Comparison of ENCODE assay signal across 8 cellular contexts in the genomic region with DNA sequence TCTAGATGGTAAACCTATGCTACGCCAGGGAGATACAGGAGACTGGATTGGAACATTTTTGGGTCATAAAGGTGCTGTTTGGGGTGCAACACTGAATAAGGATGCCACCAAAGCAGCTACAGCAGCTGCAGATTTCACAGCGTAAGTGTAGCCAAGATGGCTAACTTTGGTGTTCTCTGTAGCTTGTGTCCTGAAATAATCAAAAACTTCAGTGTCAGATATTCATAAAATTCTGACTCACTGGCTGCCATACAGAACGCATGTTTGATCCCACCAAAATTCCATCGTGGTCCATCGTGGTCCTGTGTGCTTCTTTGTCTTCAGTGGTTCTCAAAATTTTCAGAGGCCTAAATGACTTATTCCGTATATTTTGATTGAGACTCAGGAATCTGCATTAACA. TPM values are rescaled to one million over a fixed set of nuclear protein-coding genes. Genes with fewer than 3 reads are reported as not detected.
DNase-seq lines count a peak whose midpoint lies in the region; ATAC-seq, FAIRE-seq and TF ChIP-seq lines count a peak whose summit lies in the region.

No MANE protein-coding gene starts in this region.

- H4K20me1 ChIP-seq in K562 (replicated peaks; ENCODE audit: control insufficient read depth, insufficient read depth, low read length) = peaks cover 6% of the 10 kb centered on the region

- H3K9me3 ChIP-seq in heart right ventricle = no peaks in the 10 kb centered on the region
- no peaks in the 10 kb centered on the region for H3K9me3 ChIP-seq in K562 (replicated peaks; ENCODE audit: control insufficient read depth, insufficient read depth, low read depth, low read length)
- H3K9me3 ChIP-seq in vagina = no peaks in the 10 kb centered on the region

- 41 to 45% methylated on average over 6 of the region's 6 CpGs for whole genome bisulfite sequencing in heart right ventricle, 2 donors
- 0% methylated on average over 5 of the region's 6 CpGs for WGBS in K562 (ENCODE audit: insufficient coverage, low coverage, missing lambda C conversion rate)
- WGBS in lower leg skin, 2 donors = 40 to 51% methylated on average over 6 of the region's 6 CpGs

- H3K4me1 ChIP-seq in heart right ventricle = peaks cover 6 to 64% (median 47%) of the 10 kb centered on the region in 9 donors
- H3K4me1 ChIP-seq in K562 (replicated peaks in 1 of 2; ENCODE audit: control insufficient read depth in 2 of 2, insufficient read depth in 2 of 2, low read length in 2 of 2) = no peaks in the 10 kb centered on the region; a peak in 2 of 5 replicates
- peaks cover 54% of the 10 kb centered on the region for H3K4me1 ChIP-seq in vagina

- H3K4me3 ChIP-seq in heart right ventricle (peak overlapping the region; percentile 47 to 91 (median 77)), K562 (peak overlapping the region; percentile 94), vagina (peak overlapping the region; percentile 81 to 90), lower leg skin (ENCODE audit: low read depth, poor library complexity, severe bottlenecking) (no peak overlapping the region)

- no peaks in the 10 kb centered on the region for H3K27me3 ChIP-seq in heart right ventricle
- no peaks in the 10 kb centered on the region for H3K27me3 ChIP-seq in K562 (ENCODE audit: control insufficient read depth in 2 of 2, insufficient read depth in 2 of 2, low read length in 2 of 2)
- no peaks in the 10 kb centered on the region for H3K27me3 ChIP-seq in vagina

- ATAC-seq in heart right ventricle (no peak), K562 (no peak), GM21447 (IDR thresholded peaks at IDR 0.05; ENCODE audit: unreplicated experiment) (no peak)

- no peak for TF ChIP-seq RAD21 in K562 (CRISPR knock-in tag; conservative IDR thresholded peaks at IDR 0.05 in 1 of 2, IDR thresholded peaks at IDR 0.05 in 1 of 2)

- intact Hi-C loops in heart right ventricle (cut with DNase I) (loop anchor here in 1 of 10 donors (10.0 kb wide), 1 partner anchor 1499 kb away; no protein-coding TSS in a partner anchor), cardiac septum (cut with DNase I) (loop anchor here (10.0 kb wide), 1 partner anchor 1109 kb away; a partner anchor contains a TSS), K562 (cut with micrococcal nuclease) (loop anchor here (10.0 kb wide), 1 partner anchor 539 kb away; no protein-coding TSS in a partner anchor), vagina (cut with DNase I) (no loop called here), lower leg skin (cut with DNase I; ENCODE audit: low total_unique reads) (no loop called here)

- peaks cover 0 to 36% (median 0%) of the 10 kb centered on the region in 9 donors for H3K36me3 ChIP-seq in heart right ventricle
- H3K36me3 ChIP-seq in K562 (ENCODE audit: control insufficient read depth, insufficient read depth, low read length) = peaks cover 37% of the 10 kb centered on the region; the same call in 2 of the 3 replicates
- H3K36me3 ChIP-seq in vagina = no peaks in the 10 kb centered on the region

- FAIRE-seq in K562 (lab: Jason Lieb, UNC) = peak; percentile 46

- POLR2A ChIA-PET in K562 (lab: Yijun Ruan, JAX) = interaction anchor here (0.7 to 0.9 kb wide), 3 partner anchors 11 to 1079 kb away, joined by 3 read pairs; no protein-coding TSS in a partner anchor

- H3K9ac ChIP-seq in K562 (ENCODE audit: insufficient read depth in 1 of 2, low read depth in 2 of 2, low read length in 2 of 2) = peak overlapping the region; percentile 55 to 84; a peak in 3 of 4 replicates

- BruUV-seq in K562 (replicated peaks; lab: Mats Ljungman, UMichigan) = no TSS peak

- no peak overlapping the region for H2AFZ ChIP-seq in K562 (ENCODE audit: low read depth, low read length)

- TF ChIP-seq POLR2A in K562 (conservative IDR thresholded peaks at IDR 0.05) (no peak), vagina (IDR thresholded peaks at IDR 0.05) (no peak), lower leg skin (IDR thresholded peaks at IDR 0.05) (no peak)

- H3K9me1 ChIP-seq in K562 (ENCODE audit: control insufficient read depth, insufficient read depth, low read length) = peaks cover 4% of the 10 kb centered on the region

- H3K27ac ChIP-seq in heart right ventricle (peak overlapping the region in 5 of 10 donors; percentile 93 to 98 (median 97)), K562 (ENCODE audit: extremely low read depth, low read depth, low read length) (peak overlapping the region; percentile 96), vagina (peak overlapping the region; percentile 90)

- TF ChIP-seq CTCF in heart right ventricle (IDR thresholded peaks at IDR 0.05) = no peak
- TF ChIP-seq CTCF in K562 (IDR thresholded peaks at IDR 0.05 in 2 of 3, conservative IDR thresholded peaks at IDR 0.05 in 1 of 3; ENCODE audit: insufficient read depth in 2 of 3, low read depth in 1 of 3, low read length in 3 of 3) = no peak
- TF ChIP-seq CTCF in vagina (IDR thresholded peaks at IDR 0.05) = no peak
- TF ChIP-seq CTCF in lower leg skin (IDR thresholded peaks at IDR 0.05) = no peak

- no peak for DNase-seq in heart right ventricle
- DNase-seq in cardiac septum (ENCODE audit: low spot score) = no peak
- DNase-seq in K562 (ENCODE audit: extremely low read depth in 1 of 4, low spot score in 3 of 4) = no peak
- peak; percentile 8 to 31 for DNase-seq in lung microvascular endothelial cell (ENCODE audit: low read depth in 2 of 2)
- no peak for DNase-seq in vagina (ENCODE audit: extremely low spot score in 2 of 2)
- no peak for DNase-seq in NOMO-1 treated with DMSO at 0.1 percent for 48 hours (lab: John Stamatoyannopoulos, UW; ENCODE audit: unreplicated experiment)
- DNase-seq in lower leg skin (ENCODE audit: low spot score in 2 of 2) = no peak

- in situ Hi-C loops in K562 (cut with MboI) = loop anchor here (25.0 kb wide), 1 partner anchor 1071 kb away; a partner anchor contains a TSS

- H3K4me2 ChIP-seq in K562 (ENCODE audit: insufficient read depth, low read length) = peak overlapping the region; percentile 91

- CTCF ChIA-PET in K562 (lab: Yijun Ruan, JAX; ENCODE audit: low intra/inter-chr PET ratio) = no interaction called here

- H3K79me2 ChIP-seq in K562 (ENCODE audit: control insufficient read depth, insufficient read depth, low read length) = peaks cover 64% of the 10 kb centered on the region

- no peak for TF ChIP-seq EP300 in K562 (IDR thresholded peaks at IDR 0.05; ENCODE audit: low read length)

TF ChIP-seq in K562, 482 proteins besides CTCF, POLR2A, EP300 and RAD21:
- TF ChIP-seq RBM22 (IDR thresholded peaks at IDR 0.05; ENCODE audit: low read depth, low read length, poor library complexity, severe bottlenecking) (no peak), YY1 (IDR thresholded peaks at IDR 0.05; ENCODE audit: borderline replicate concordance in 1 of 3, control insufficient read depth in 1 of 3, extremely low read depth in 1 of 3, insufficient read depth in 3 of 3, insufficient read length in 1 of 3, insufficient replicate concordance in 2 of 3, low read depth in 1 of 3, low read length in 2 of 3) (peak in 1 of 3 experiments; percentile 22)

RNA-seq across cellular contexts. Expression of a gene that starts 1.3 kb away (rescaled TPM):
- total RNA-seq in heart right ventricle = 100 to 1,000 TPM; 108 to 161 (median 116) TPM
- 100 to 1,000 TPM; 104 to 149 TPM for polyA plus RNA-seq in heart right ventricle
- total RNA-seq in cardiac septum = 102 TPM
- 14.2 and 24.7 TPM in 2 replicates for total RNA-seq in K562 (2011; cell fraction: chromatin; rRNA removed; ENCODE audit: low replicate concordance)
- 11.5 and 12.9 TPM in 2 replicates for total RNA-seq in K562 (2011; cell fraction: nucleolus; rRNA removed)
- 16.8 and 24.9 TPM in 2 replicates for total RNA-seq in K562 (2011; cell fraction: nucleoplasm; rRNA removed)
- 53.4 and 58.5 TPM in 2 replicates for total RNA-seq in K562 (2014; rRNA removed)
- 91.0 and 101 TPM in 2 replicates for total RNA-seq in K562 (2014; rRNA removed; fragmentation: Illumina TruSeq; extraction: Trizol)
- total RNA-seq in K562 (2015; rRNA removed; fragmentation: Illumina TruSeq; extraction: Trizol) = 67.0 and 74.7 TPM in 2 replicates
- 116 and 119 TPM in 2 replicates for total RNA-seq in K562 (2021)
- 83.0 and 134 TPM in 2 replicates for polyA plus RNA-seq in K562 (2011; rRNA removed)
- 56.3 and 66.0 TPM in 2 replicates for polyA plus RNA-seq in K562 (2011; cell fraction: cytosol; rRNA removed)
- polyA plus RNA-seq in K562 (2011; cell fraction: nucleus; rRNA removed) = 13.9 and 15.3 TPM in 2 replicates
- polyA plus RNA-seq in K562 (2012) = 66.9 and 121 TPM in 2 replicates
- 89.5 and 98.1 TPM in 2 replicates for polyA plus RNA-seq in K562 (2014; fragmentation: Illumina TruSeq; extraction: Trizol)
- polyA plus RNA-seq in K562 (2014; fragmentation: Nextera tagmentation; extraction: Ambion mirVana) = 100 to 1,000 TPM in 1 of 2 experiments, 10 to 100 TPM in 1; 85.7 to 131 TPM
- polyA plus RNA-seq in K562 (2014; rRNA removed) = 86.6 and 99.9 TPM in 2 replicates
- polyA minus RNA-seq in K562 (2011; rRNA and poly(A)+ RNA removed) = 111 and 130 TPM in 2 replicates
- polyA minus RNA-seq in K562 (2011; cell fraction: cytosol; rRNA and poly(A)+ RNA removed) = 68.4 and 83.7 TPM in 2 replicates
- 14.5 and 19.5 TPM in 2 replicates for polyA minus RNA-seq in K562 (2011; cell fraction: nucleus; rRNA and poly(A)+ RNA removed)
- 52.0 and 62.3 TPM in 2 replicates for total RNA-seq in lung microvascular endothelial cell
- total RNA-seq in vagina = 31.9 TPM
- total RNA-seq in lower leg skin = 10 to 100 TPM; 37.5 to 52.4 (median 46.1) TPM

RNA-seq across cellular contexts. Expression of a gene that starts 27.6 kb away (rescaled TPM):
- total RNA-seq in heart right ventricle (10 to 100 TPM; 15.9 to 23.7 (median 19.2) TPM), cardiac septum (19.4 TPM), K562 (2014; rRNA removed) (8.5 and 12.0 TPM in 2 replicates), K562 (2014; rRNA removed; fragmentation: Illumina TruSeq; extraction: Trizol) (7.8 and 9.2 TPM in 2 replicates), K562 (2015; rRNA removed; fragmentation: Illumina TruSeq; extraction: Trizol) (9.2 and 9.3 TPM in 2 replicates), K562 (2021) (5.9 and 7.4 TPM in 2 replicates), lung microvascular endothelial cell (43.8 and 45.0 TPM in 2 replicates), vagina (21.4 TPM), lower leg skin (10 to 100 TPM; 30.2 to 43.4 (median 36.7) TPM)
- polyA plus RNA-seq in heart right ventricle (10 to 100 TPM; 14.6 to 23.8 TPM), K562 (2011; rRNA removed) (3.9 and 5.8 TPM in 2 replicates), K562 (2014; fragmentation: Illumina TruSeq; extraction: Trizol) (5.6 and 5.9 TPM in 2 replicates), K562 (2014; fragmentation: Nextera tagmentation; extraction: Ambion mirVana) (10 to 100 TPM; 14.2 to 15.5 TPM), K562 (2014; rRNA removed) (5.5 and 9.0 TPM in 2 replicates)
- total RNA-seq in K562 (2011; cell fraction: chromatin; rRNA removed; ENCODE audit: low replicate concordance) = 2.0 TPM in 2 replicates
- total RNA-seq in K562 (2011; cell fraction: nucleolus; rRNA removed) = 2.1 and 2.3 TPM in 2 replicates
- 1.7 TPM in 2 replicates for total RNA-seq in K562 (2011; cell fraction: nucleoplasm; rRNA removed)
- polyA plus RNA-seq in K562 (2011; cell fraction: cytosol; rRNA removed) = 1.8 and 3.1 TPM in 2 replicates
- 1.9 and 2.0 TPM in 2 replicates for polyA plus RNA-seq in K562 (2011; cell fraction: nucleus; rRNA removed)
- polyA plus RNA-seq in K562 (2012) = 8.6 and 12.2 TPM in 2 replicates
- polyA minus RNA-seq in K562 (2011; rRNA and poly(A)+ RNA removed) = 4.9 and 6.2 TPM in 2 replicates
- 3.8 and 4.7 TPM in 2 replicates for polyA minus RNA-seq in K562 (2011; cell fraction: cytosol; rRNA and poly(A)+ RNA removed)
- polyA minus RNA-seq in K562 (2011; cell fraction: nucleus; rRNA and poly(A)+ RNA removed) = 1.2 and 3.4 TPM in 2 replicates

Comparison
In these comparisons a context has a peak if more than half of its experiments do, and no peak if none do; other contexts are left out.
1. DNase-seq: peak in lung microvascular endothelial cell (2 of 2); none in heart right ventricle (0 of 2), cardiac septum (single experiment), K562 (0 of 4), vagina (0 of 2), NOMO-1 treated with DMSO at 0.1 percent for 48 hours (single experiment) and lower leg skin (0 of 2).
2. intact Hi-C loops: an anchor here in cardiac septum (10.0 kb wide) and K562 (10.0 kb wide); none called in vagina and lower leg skin.